Comparison of ENCODE assay signal across 23 cellular contexts in genomic region chr5:103866169-103866568, GRCh38.
"Had no signal": no experiment of that assay in that cellular context is flagged by ENCODE, and none has a peak within 500 bp of the region (broad histone marks: within the 10 kb centered on the region; RNA-seq: fewer than 3 reads in every experiment).

No MANE protein-coding gene starts in this region.

- H3K79me2 ChIP-seq: parathyroid adenoma had no signal

- H3K4me3 ChIP-seq: breast epithelium, colonic mucosa, lower lobe of right lung, mucosa of descending colon, right lobe of liver, thoracic aorta, upper lobe of left lung had no signal

- DNase-seq: activated CD4-positive, alpha-beta T cell treated with anti-CD3 and anti-CD28 coated beads for 1 hour; activated CD8-positive, alpha-beta memory T cell treated with anti-CD3 and anti-CD28 coated beads for 24 hours; activated CD8-positive, alpha-beta memory T cell treated with anti-CD3 and anti-CD28 coated beads, Interleukin-2, amount 50 U/mL, for 4 hours; activated naive CD4-positive, alpha-beta T cell; activated T-cell treated with anti-CD3 and anti-CD28 coated beads, Interleukin-2, amount 50 U/mL, for 24 hours; amniotic stem cell; colonic mucosa; foreskin melanocyte; lower lobe of right lung; mesendoderm; mucosa of descending colon; nephron progenitor cell; right lobe of liver; stimulated activated CD4-positive, alpha-beta T cell treated with anti-CD3 and anti-CD28 coated beads, Interleukin-2, amount 100 ng/mL, for 48 hours; stimulated activated naive CD4-positive, alpha-beta T cell; T-helper 9 cell; upper lobe of left lung had no signal

- H3K27me3 ChIP-seq: breast epithelium, colonic mucosa, right lobe of liver, upper lobe of left lung had no signal

- H3K9me3 ChIP-seq: breast epithelium, colonic mucosa, lower lobe of right lung, mucosa of descending colon, right lobe of liver, thoracic aorta, upper lobe of left lung had no signal

- H3K4me1 ChIP-seq: breast epithelium, colonic mucosa, lower lobe of right lung, parathyroid adenoma, right lobe of liver, upper lobe of left lung had no signal

- H3K27ac ChIP-seq: breast epithelium, colonic mucosa, epithelial cell of prostate, lower lobe of right lung, parathyroid adenoma, right lobe of liver, thoracic aorta, upper lobe of left lung had no signal

- H2AFZ ChIP-seq: parathyroid adenoma had no signal

- H3K36me3 ChIP-seq: breast epithelium, colonic mucosa, lower lobe of right lung, right lobe of liver, thoracic aorta, upper lobe of left lung had no signal

- H3K9ac ChIP-seq: parathyroid adenoma had no signal

- ATAC-seq: activated T-helper 17 cell treated with anti-CD3 and anti-CD28 coated beads, Interleukin-2, amount 50 U/mL, for 72 hours; left lobe of liver; lower lobe of right lung; mucosa of descending colon; right lobe of liver had no signal
